16 cellular contexts compared by ENCODE assay signal in the genomic region with DNA sequence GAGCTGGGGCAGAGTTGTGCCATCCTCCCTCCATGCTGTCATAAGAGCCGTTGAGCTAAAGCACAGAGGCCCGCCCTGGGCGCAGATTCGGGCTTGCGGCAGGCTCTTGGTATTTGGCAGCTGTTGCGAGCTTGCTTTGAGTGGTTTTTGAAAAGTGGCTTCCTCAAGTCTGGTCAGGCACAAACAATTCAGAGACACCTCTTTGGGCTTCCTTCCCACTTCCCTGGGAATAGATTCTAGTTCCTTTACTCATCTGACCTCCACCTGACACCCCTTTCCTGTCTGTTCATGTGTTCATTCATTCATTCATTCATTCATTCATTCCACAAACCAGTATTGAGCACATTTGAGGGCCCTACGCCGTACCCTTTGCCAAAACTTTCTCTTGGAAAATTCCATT. TPM values are rescaled to one million over a fixed set of nuclear protein-coding genes. Genes with fewer than 3 reads are reported as not detected.
DNase-seq lines count a peak whose midpoint lies in the region; ATAC-seq and TF ChIP-seq lines count a peak whose summit lies in the region.
"Had no signal": no experiment of that assay in that cellular context is flagged by ENCODE, and none has a peak within 500 bp of the region (broad histone marks: within the 10 kb centered on the region; RNA-seq: fewer than 3 reads in every experiment).

No MANE protein-coding gene starts in this region.

- POLR2A ChIA-PET in AG04450 (lab: Yijun Ruan, JAX): interaction anchor here (0.7 to 1.6 kb wide), 3 partner anchors 13 to 27 kb away, joined by 3 read pairs; a partner anchor contains a TSS
- POLR2A ChIA-PET in IMR-90 (lab: Charles Lee; ENCODE audit: unreplicated experiment): no interaction called here

- no peak overlapping the region for H3K9ac ChIP-seq in IMR-90 (ENCODE audit: low read depth, low read length)

- ATAC-seq in IMR-90 (ENCODE audit: low read depth) (peak; percentile 81), HG03039 (IDR thresholded peaks at IDR 0.05; ENCODE audit: unreplicated experiment) (no peak)
- no peak for ATAC-seq in activated T-helper 17 cell treated with anti-CD3 and anti-CD28 coated beads, Interleukin-2, amount 50 U/mL, for 72 hours (replicated peaks)
- ATAC-seq: activated CD4-positive, alpha-beta T cell treated with anti-CD3 and anti-CD28 coated beads for 36 hours had no signal

- peak overlapping the region; percentile 39 for H3K4ac ChIP-seq in IMR-90 (ENCODE audit: low read depth, low read length)

- no peak overlapping the region; the same call in 2 of the 3 replicates for H2BK15ac ChIP-seq in IMR-90 (ENCODE audit: low read depth, low read length)

- H3K4me3 Mint-ChIP-seq in activated T-helper 17 cell treated with anti-CD3 and anti-CD28 coated beads, Interleukin-2, amount 50 U/mL, for 72 hours: no peak overlapping the region
- H3K4me3 Mint-ChIP-seq: activated CD4-positive, alpha-beta T cell treated with anti-CD3 and anti-CD28 coated beads for 36 hours had no signal

- H3K27me3 Mint-ChIP-seq in activated T-helper 17 cell treated with anti-CD3 and anti-CD28 coated beads, Interleukin-2, amount 50 U/mL, for 72 hours: no peaks in the 10 kb centered on the region
- H3K27me3 Mint-ChIP-seq: activated CD4-positive, alpha-beta T cell treated with anti-CD3 and anti-CD28 coated beads for 36 hours had no signal

- H3K4me3 ChIP-seq in AG04450 (ENCODE audit: low read depth, low read length) (no peak overlapping the region), IMR-90 (ENCODE audit: insufficient read depth, low read depth, low read length) (no peak overlapping the region), coronary artery (no peak overlapping the region)
- H3K4me3 ChIP-seq: testis had no signal

- no peaks in the 10 kb centered on the region for H3K27me3 ChIP-seq in AG04450 (ENCODE audit: control insufficient read depth, insufficient read depth, low read length)
- no peaks in the 10 kb centered on the region for H3K27me3 ChIP-seq in IMR-90 (ENCODE audit: control insufficient read depth, insufficient read depth, low read length)
- H3K27me3 ChIP-seq: BE2C, testis had no signal

- intact Hi-C loops in IMR-90 (cut with micrococcal nuclease): no loop called here

- peak overlapping the region in 1 of 2 experiments; percentile 67; a peak in 1 of 4 replicates for H4K8ac ChIP-seq in IMR-90 (ENCODE audit: low read depth in 2 of 2, low read length in 2 of 2)

- peak overlapping the region; percentile 46; the same call in 1 of the 2 replicates for H3K23ac ChIP-seq in IMR-90 (ENCODE audit: low read depth, low read length)

- H3K4me2 ChIP-seq in IMR-90 (ENCODE audit: low read depth, low read length): peak overlapping the region; percentile 27; the same call in 1 of the 2 replicates

- H3K14ac ChIP-seq in IMR-90 (replicated peaks; ENCODE audit: low read depth, low read length): peak overlapping the region; percentile 72

- no peak overlapping the region for H4K5ac ChIP-seq in IMR-90 (ENCODE audit: low read depth, low read length)

- H3K9me3 ChIP-seq in AG04450 (ENCODE audit: control insufficient read depth, insufficient read depth, low read length): no peaks in the 10 kb centered on the region
- no peaks in the 10 kb centered on the region for H3K9me3 ChIP-seq in IMR-90 (ENCODE audit: control insufficient read depth, insufficient read depth, low read length)
- H3K9me3 ChIP-seq: BE2C, testis had no signal

- H3K79me1 ChIP-seq in IMR-90 (ENCODE audit: low read depth in 1 of 2, low read length in 2 of 2): peaks cover 28 to 85% of the 10 kb centered on the region in 2 experiments; a peak in 3 of 4 replicates

- peak overlapping the region; percentile 80 for H3K27ac ChIP-seq in AG04450 (ENCODE audit: low read depth, low read length)
- H3K27ac ChIP-seq in IMR-90 (ENCODE audit: insufficient read depth, low read length): peak overlapping the region; percentile 70
- H3K27ac ChIP-seq in coronary artery: peak overlapping the region; percentile 65 to 69
- H3K27ac ChIP-seq: testis had no signal

- no peak for TF ChIP-seq RAD21 in IMR-90 (IDR thresholded peaks at IDR 0.05; ENCODE audit: low read length)

- DNase-seq in AG04450 (ENCODE audit: low read depth, low spot score): peak; percentile 69
- DNase-seq in IMR-90: peak; percentile 87
- DNase-seq in coronary artery (ENCODE audit: low spot score): no peak
- DNase-seq in myocyte (ENCODE audit: low read depth): peak; percentile 94
- no peak for DNase-seq in T-helper 1 cell
- DNase-seq in erythroblast (lab: John Stamatoyannopoulos, UW): no peak
- DNase-seq: activated CD4-positive, alpha-beta T cell treated with anti-CD3 and anti-CD28 coated beads for 36 hours; kidney glomerular epithelial cell; NCI-H187; occipital lobe; SHP77 treated with DMSO at 0.1 percent for 48 hours; stimulated activated CD4-positive, alpha-beta T cell treated with anti-CD3 and anti-CD28 coated beads, Interleukin-4, amount 100 ng/mL, for 4 hours; testis had no signal

- dilution Hi-C loops in IMR-90 (cut with HindIII; ENCODE audit: low sequenced_read_pairs, unreplicated experiment): no loop called here

- H2AK5ac ChIP-seq in IMR-90 (ENCODE audit: low read depth, low read length): peak overlapping the region; percentile 77

- peak overlapping the region; percentile 50 for H2BK120ac ChIP-seq in IMR-90 (ENCODE audit: low read depth, low read length)

- peak overlapping the region; percentile 22 for H2BK5ac ChIP-seq in IMR-90 (ENCODE audit: low read depth, low read length, poor library complexity, severe bottlenecking)

- peak overlapping the region; percentile 31; the same call in 1 of the 2 replicates for H4K91ac ChIP-seq in IMR-90 (ENCODE audit: insufficient read depth, low read depth, low read length)

- no peak overlapping the region for H3K27ac Mint-ChIP-seq in activated T-helper 17 cell treated with anti-CD3 and anti-CD28 coated beads, Interleukin-2, amount 50 U/mL, for 72 hours
- H3K27ac Mint-ChIP-seq: activated CD4-positive, alpha-beta T cell treated with anti-CD3 and anti-CD28 coated beads for 36 hours had no signal

- in situ Hi-C loops in IMR-90 (cut with MboI; ENCODE audit: low sequenced_read_pairs): no loop called here

- no peaks in the 10 kb centered on the region for H3K4me1 Mint-ChIP-seq in activated T-helper 17 cell treated with anti-CD3 and anti-CD28 coated beads, Interleukin-2, amount 50 U/mL, for 72 hours
- H3K4me1 Mint-ChIP-seq: activated CD4-positive, alpha-beta T cell treated with anti-CD3 and anti-CD28 coated beads for 36 hours had no signal

- no peak for TF ChIP-seq POLR2A in IMR-90 (IDR thresholded peaks at IDR 0.05; ENCODE audit: low read depth, low read length)
- no peak for TF ChIP-seq POLR2A in erythroblast (IDR thresholded peaks at IDR 0.05; ENCODE audit: low read length)

- peak overlapping the region; percentile 25 for H2AFZ ChIP-seq in IMR-90 (replicated peaks; ENCODE audit: low read length, poor library complexity)

- no peak overlapping the region for H3K18ac ChIP-seq in IMR-90 (ENCODE audit: low read depth, low read length)

- no peak overlapping the region for H3K56ac ChIP-seq in IMR-90 (ENCODE audit: extremely low read depth, insufficient read depth, low read length)

- WGBS in IMR-90 (ENCODE audit: extremely low coverage in 2 of 2, insufficient read length in 1 of 2), 2 experiments: no CpG with 5 or more reads among the region's 8 CpGs

- peaks cover 6% of the 10 kb centered on the region for H3K36me3 Mint-ChIP-seq in activated T-helper 17 cell treated with anti-CD3 and anti-CD28 coated beads, Interleukin-2, amount 50 U/mL, for 72 hours (ENCODE audit: low read depth)

- peaks cover 27% of the 10 kb centered on the region for H3K4me1 ChIP-seq in IMR-90 (ENCODE audit: control insufficient read depth, insufficient read depth, low read length)

- CTCF ChIA-PET in AG04450 (lab: Charles Lee) (interaction anchor here (0.6 kb wide), 1 partner anchor 339 kb away, joined by 6 read pairs; no protein-coding TSS in a partner anchor), IMR-90 (lab: Yijun Ruan, JAX) (no interaction called here)

- H2AK9ac ChIP-seq in IMR-90 (replicated peaks; ENCODE audit: low read depth, low read length, poor library complexity): no peak overlapping the region

- 0 out of 2 replicates have a peak overlapping the region, but pooled peaks have one; percentile 10 for H2BK20ac ChIP-seq in IMR-90 (ENCODE audit: low read depth, low read length)

- BruUV-seq in IMR-90 (replicated peaks; lab: Mats Ljungman, UMichigan): no TSS peak

- H3K36me3 ChIP-seq in IMR-90 (ENCODE audit: control insufficient read depth, insufficient read depth, low read length): peaks cover 7% of the 10 kb centered on the region

- TF ChIP-seq CTCF in AG04450 (IDR thresholded peaks at IDR 0.05; ENCODE audit: low read depth, low read length) (no peak), IMR-90 (conservative IDR thresholded peaks at IDR 0.05; ENCODE audit: low read depth, low read length) (no peak), coronary artery (IDR thresholded peaks at IDR 0.05) (no peak)

- H4K20me1 ChIP-seq in IMR-90 (ENCODE audit: insufficient read depth, low read length): peaks cover 72% of the 10 kb centered on the region

- H3K9me3 Mint-ChIP-seq in activated T-helper 17 cell treated with anti-CD3 and anti-CD28 coated beads, Interleukin-2, amount 50 U/mL, for 72 hours: no peaks in the 10 kb centered on the region

- peaks cover 31% of the 10 kb centered on the region for H3K9me1 ChIP-seq in IMR-90 (ENCODE audit: insufficient read depth, low read length)

TF ChIP-seq in IMR-90, 13 proteins besides CTCF, POLR2A, EP300 and RAD21:
- TF ChIP-seq MAZ (IDR thresholded peaks at IDR 0.05; ENCODE audit: borderline replicate concordance, low read depth, low read length) (no peak), BHLHE40 (IDR thresholded peaks at IDR 0.05; ENCODE audit: low read depth, low read length) (0 out of 2 replicates have a peak, but pooled peaks have one; percentile 3)

RNA-seq across cellular contexts. Expression of a gene that starts 27.4 kb away (rescaled TPM):
- polyA plus RNA-seq in AG04450 (2011; rRNA removed): 68.3 and 69.9 TPM in 2 replicates
- polyA minus RNA-seq in AG04450 (2011; rRNA and poly(A)+ RNA removed): 57.8 and 68.3 TPM in 2 replicates
- total RNA-seq in IMR-90 (2012; rRNA removed): 35.8 and 41.0 TPM in 2 replicates
- polyA plus RNA-seq in IMR-90 (2012; rRNA removed): 60.5 and 68.9 TPM in 2 replicates
- polyA plus RNA-seq in IMR-90 (2012; cell fraction: cytosol; rRNA removed): 45.5 and 54.7 TPM in 2 replicates
- 36.7 and 43.5 TPM in 2 replicates for polyA plus RNA-seq in IMR-90 (2012; cell fraction: nucleus; rRNA removed; ENCODE audit: low replicate concordance)
- 55.2 and 59.7 TPM in 2 replicates for total RNA-seq in myocyte
- polyA plus RNA-seq in myocyte (2012): 58.1 TPM
- total RNA-seq in activated T-helper 17 cell treated with anti-CD3 and anti-CD28 coated beads, Interleukin-2, amount 50 U/mL, for 72 hours: 10 to 100 TPM; 14.0 to 30.4 TPM

Comparison
In these comparisons a context has a peak if more than half of its experiments do, and no peak if none do; other contexts are left out.
1. DNase-seq: peak in AG04450 (single experiment), IMR-90 (single experiment) and myocyte (single experiment); none in coronary artery (single experiment), T-helper 1 cell (0 of 5) and erythroblast (0 of 2).
2. Peak in every context shown above with its lines, with median percentiles within 50 percentile points of each other: H3K27ac ChIP-seq.